8 cellular contexts compared by ENCODE assay signal in genomic region chr2:68158134-68158447, GRCh38. TPM values are rescaled to one million over a fixed set of nuclear protein-coding genes. Genes with fewer than 3 reads are reported as not detected.
DNase-seq lines count a peak whose midpoint lies in the region; ATAC-seq and TF ChIP-seq lines count a peak whose summit lies in the region.

No MANE protein-coding gene starts in this region.

- H3K27me3 ChIP-seq in ascending aorta (no peaks in the 10 kb centered on the region), tibial nerve (no peaks in the 10 kb centered on the region)

- WGBS in lower leg skin, 2 donors, result 1 to 2% methylated on average over 7 of the region's 7 CpGs
- 0% methylated on average over 7 of the region's 7 CpGs for WGBS in tibial nerve, 2 donors

- H3K36me3 ChIP-seq in ascending aorta, result peaks cover 16 to 18% of the 10 kb centered on the region in 2 donors
- peaks cover 0 to 30% (median 9%) of the 10 kb centered on the region in 3 donors for H3K36me3 ChIP-seq in tibial nerve

- TF ChIP-seq POLR2A in lower leg skin (IDR thresholded peaks at IDR 0.05) (no peak), tibial nerve (IDR thresholded peaks at IDR 0.05) (no peak)

- H3K4me1 Mint-ChIP-seq in activated T-cell treated with anti-CD3 and anti-CD28 coated beads, Interleukin-2, amount 50 U/mL, for 24 hours (ENCODE audit: low read depth), result peaks cover 47% of the 10 kb centered on the region

- intact Hi-C loops in ascending aorta (cut with DNase I) (loop anchor here (5.0 kb wide), 1 partner anchor 1484 kb away; the partner anchor contains the start of gene AAK1), lower leg skin (cut with DNase I; ENCODE audit: low total_unique reads) (no loop called here)

- no peaks in the 10 kb centered on the region for H3K27me3 Mint-ChIP-seq in activated T-cell treated with anti-CD3 and anti-CD28 coated beads, Interleukin-2, amount 50 U/mL, for 24 hours

- no peak for DNase-seq in activated T-cell treated with anti-CD3 and anti-CD28 coated beads, Interleukin-2, amount 50 U/mL, for 24 hours
- DNase-seq in activated T-cell treated with anti-CD3 and anti-CD28 coated beads, Interleukin-2, amount 50 U/mL, for 1 hour, result no peak
- DNase-seq in ascending aorta (ENCODE audit: low spot score in 2 of 2), result no peak
- no peak for DNase-seq in lower leg skin (ENCODE audit: low spot score in 2 of 2)
- no peak for DNase-seq in tibial nerve (ENCODE audit: low spot score in 2 of 2)
- no peak for DNase-seq in HuH-7.5 (ENCODE audit: low spot score)

- H3K9me3 ChIP-seq in ascending aorta (no peaks in the 10 kb centered on the region), tibial nerve (no peaks in the 10 kb centered on the region)

- H3K4me3 Mint-ChIP-seq in activated T-cell treated with anti-CD3 and anti-CD28 coated beads, Interleukin-2, amount 50 U/mL, for 24 hours, result peak overlapping the region; percentile 99

- H3K36me3 Mint-ChIP-seq in activated T-cell treated with anti-CD3 and anti-CD28 coated beads, Interleukin-2, amount 50 U/mL, for 24 hours (ENCODE audit: low read depth), result peaks cover 86% of the 10 kb centered on the region

- TF ChIP-seq CTCF in ascending aorta (IDR thresholded peaks at IDR 0.05) (no peak), lower leg skin (IDR thresholded peaks at IDR 0.05) (no peak), tibial nerve (IDR thresholded peaks at IDR 0.05) (no peak)

- peak overlapping the region; percentile 100 for H3K27ac Mint-ChIP-seq in activated T-cell treated with anti-CD3 and anti-CD28 coated beads, Interleukin-2, amount 50 U/mL, for 24 hours

- TF ChIP-seq EP300 in tibial nerve (IDR thresholded peaks at IDR 0.05), result no peak

- no peak for ATAC-seq in HG02588 (IDR thresholded peaks at IDR 0.05; ENCODE audit: unreplicated experiment)
- no peak for ATAC-seq in HG03159 (IDR thresholded peaks at IDR 0.05; ENCODE audit: unreplicated experiment)

- H3K4me1 ChIP-seq in ascending aorta (peaks cover 4 to 17% of the 10 kb centered on the region in 2 donors), tibial nerve (peaks cover 5 to 39% (median 20%) of the 10 kb centered on the region in 4 donors)

- peak overlapping the region; percentile 82 to 83 for H3K27ac ChIP-seq in ascending aorta
- peak overlapping the region; percentile 80 to 92 (median 87) for H3K27ac ChIP-seq in tibial nerve

- H3K4me3 ChIP-seq in ascending aorta, result peak overlapping the region; percentile 72 to 91
- peak overlapping the region; percentile 69 for H3K4me3 ChIP-seq in lower leg skin (ENCODE audit: low read depth, poor library complexity, severe bottlenecking)
- peak overlapping the region; percentile 73 to 93 (median 88) for H3K4me3 ChIP-seq in tibial nerve

- H3K9me3 Mint-ChIP-seq in activated T-cell treated with anti-CD3 and anti-CD28 coated beads, Interleukin-2, amount 50 U/mL, for 24 hours, result no peaks in the 10 kb centered on the region

RNA-seq across cellular contexts. Expression of gene PNO1, which starts 0.4 kb away (rescaled TPM):
- 5.4 TPM for total RNA-seq in ascending aorta
- total RNA-seq in lower leg skin, result 10 to 100 TPM in 3 of 4 donors, 1 to 10 TPM in 1; 7.8 to 18.5 (median 13.8) TPM
- total RNA-seq in tibial nerve, result 10 to 100 TPM; 12.7 to 28.5 (median 15.4) TPM
